30 cellular contexts compared by ENCODE assay signal in the genomic region with DNA sequence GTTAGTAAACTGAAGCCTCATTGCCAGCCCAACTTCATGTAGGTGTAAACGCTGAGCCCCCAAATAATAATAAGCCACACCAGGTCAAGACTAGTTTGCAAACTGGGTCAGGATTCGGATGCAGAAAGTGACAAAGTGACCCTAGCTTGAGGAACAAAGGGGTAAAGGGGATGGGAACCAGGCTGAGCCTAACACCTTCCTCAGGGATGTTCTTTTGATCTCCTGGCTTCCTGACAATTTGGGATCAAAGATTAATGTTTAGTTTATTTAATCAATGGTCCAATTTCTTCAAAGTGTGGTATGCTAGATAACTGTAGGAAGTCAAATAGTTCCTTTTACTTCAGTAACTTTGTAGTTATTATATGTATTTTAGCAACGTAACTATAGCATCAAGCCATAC. TPM values are rescaled to one million over a fixed set of nuclear protein-coding genes. Genes with fewer than 3 reads are reported as not detected.
"Had no signal": no experiment of that assay in that cellular context is flagged by ENCODE, and none has a peak within 500 bp of the region (broad histone marks: within the 10 kb centered on the region; RNA-seq: fewer than 3 reads in every experiment).

No MANE protein-coding gene starts in this region.

- H3K36me3 ChIP-seq: esophagus squamous epithelium, gastrocnemius medialis, heart right ventricle, left ventricle myocardium inferior, lower lobe of right lung had no signal

- H3K4me3 ChIP-seq: esophagus squamous epithelium, gastrocnemius medialis, heart right ventricle, left ventricle myocardium inferior, lower lobe of right lung, mucosa of descending colon had no signal

- ATAC-seq: effector memory CD8-positive, alpha-beta T cell; esophagus mucosa; gastrocnemius medialis; heart right ventricle; left cardiac atrium; lower lobe of right lung; mucosa of descending colon had no signal

- H3K9me3 ChIP-seq: esophagus squamous epithelium, gastrocnemius medialis, heart right ventricle, left ventricle myocardium inferior, lower lobe of right lung, mucosa of descending colon had no signal

- DNase-seq: cortex of kidney; effector CD8-positive, alpha-beta T cell; effector memory CD8-positive, alpha-beta T cell; endodermal cell; erythroblast; esophagus squamous epithelium; foreskin fibroblast; foreskin melanocyte; gastrocnemius medialis; glutamatergic neuron; head of caudate nucleus; heart right ventricle; hippocampal formation; left cardiac atrium; left ventricle myocardium inferior; lower lobe of right lung; mesenchymal stem cell; mucosa of descending colon; naive B cell had no signal

- FAIRE-seq: colon, endometrium, islet of Langerhans, keratinocyte had no signal

- H3K4me1 ChIP-seq: esophagus squamous epithelium, gastrocnemius medialis, heart right ventricle, left ventricle myocardium inferior, lower lobe of right lung had no signal

- H3K27me3 ChIP-seq: esophagus squamous epithelium, gastrocnemius medialis had no signal

- H3K27ac ChIP-seq: epithelial cell of prostate, esophagus squamous epithelium, gastrocnemius medialis, heart right ventricle, left ventricle myocardium inferior, lower lobe of right lung had no signal

RNA-seq across cellular contexts. Expression of a gene that starts 9.9 kb away (rescaled TPM):
- total RNA-seq: dermis microvascular lymphatic vessel endothelial cell, esophagus squamous epithelium, glomerular endothelial cell, heart right ventricle, left cardiac atrium, left ventricle myocardium inferior, lower lobe of right lung, lung microvascular endothelial cell, mesenteric fat pad, myocyte had no signal
